10 cellular contexts compared by ENCODE assay signal in genomic region chr9:121529237-121529987, GRCh38. TPM values are rescaled to one million over a fixed set of nuclear protein-coding genes. Genes with fewer than 3 reads are reported as not detected.
DNase-seq lines count a peak whose midpoint lies in the region; ATAC-seq and TF ChIP-seq lines count a peak whose summit lies in the region.
"Had no signal": no experiment of that assay in that cellular context is flagged by ENCODE, and none has a peak within 500 bp of the region (broad histone marks: within the 10 kb centered on the region; RNA-seq: fewer than 3 reads in every experiment).

No MANE protein-coding gene starts in this region.

- H3K27me3 ChIP-seq in adrenal gland: no peaks in the 10 kb centered on the region

- TF ChIP-seq CTCF in adrenal gland (IDR thresholded peaks at IDR 0.05): no peak

- H3K36me3 ChIP-seq in adrenal gland (replicated peaks in 1 of 2): no peaks in the 10 kb centered on the region

- WGBS in adrenal gland, 4 donors: 12 to 20% (median 14%) methylated on average over 6 to 11 of the region's 11 CpGs

- H3K27ac ChIP-seq in adrenal gland: peak overlapping the region in 2 of 5 donors; percentile 41 to 59

- intact Hi-C loops in adrenal gland (cut with DNase I) (no loop called here), Right ventricle myocardium superior (cut with DNase I) (no loop called here)

- no peaks in the 10 kb centered on the region for H3K9me3 ChIP-seq in adrenal gland (replicated peaks in 1 of 3)

- no peak for TF ChIP-seq POLR2A in adrenal gland (IDR thresholded peaks at IDR 0.05)

- peak; percentile 98 for DNase-seq in EL
- DNase-seq in adrenal gland: peak; percentile 89 to 98 (median 96)
- DNase-seq in Right ventricle myocardium superior: peak; percentile 99
- peak; percentile 77 for DNase-seq in renal cortical epithelial cell (ENCODE audit: low read depth)
- no peak for DNase-seq in NCI-H1694 treated with DMSO at 0.1 percent for 48 hours (lab: John Stamatoyannopoulos, UW)
- DNase-seq in NCI-H1930 (lab: John Stamatoyannopoulos, UW): no peak
- DNase-seq in natural killer cell treated with Interleukin-12 subunit alpha and Interleukin-12 subunit beta and Interleukin-15 and Interleukin-18, amount 100 ng/mL, for 72 hours (ENCODE audit: low spot score): no peak
- DNase-seq in stimulated activated CD4-positive, alpha-beta T cell treated with anti-CD3 and anti-CD28 coated beads, Interleukin-12 subunit alpha, Interleukin-12 subunit beta, amount 100 ng/mL, for 4 hours: no peak

- no peaks in the 10 kb centered on the region for H3K36me3 Mint-ChIP-seq in natural killer cell treated with Interleukin-12 subunit alpha and Interleukin-12 subunit beta and Interleukin-15 and Interleukin-18, amount 100 ng/mL, for 72 hours

- peaks cover 9 to 10% of the 10 kb centered on the region in 2 donors for H3K27me3 Mint-ChIP-seq in natural killer cell treated with Interleukin-12 subunit alpha and Interleukin-12 subunit beta and Interleukin-15 and Interleukin-18, amount 100 ng/mL, for 72 hours

- H3K9me3 Mint-ChIP-seq in natural killer cell treated with Interleukin-12 subunit alpha and Interleukin-12 subunit beta and Interleukin-15 and Interleukin-18, amount 100 ng/mL, for 72 hours: no peaks in the 10 kb centered on the region
- H3K9me3 Mint-ChIP-seq: central memory CD8-positive, alpha-beta T cell had no signal

- H3K4me3 ChIP-seq in adrenal gland: no peak overlapping the region

- no peaks in the 10 kb centered on the region for H3K4me1 Mint-ChIP-seq in natural killer cell treated with Interleukin-12 subunit alpha and Interleukin-12 subunit beta and Interleukin-15 and Interleukin-18, amount 100 ng/mL, for 72 hours (ENCODE audit: low read depth in 2 of 2)
- H3K4me1 Mint-ChIP-seq: central memory CD8-positive, alpha-beta T cell had no signal

- H3K4me3 Mint-ChIP-seq in natural killer cell treated with Interleukin-12 subunit alpha and Interleukin-12 subunit beta and Interleukin-15 and Interleukin-18, amount 100 ng/mL, for 72 hours: no peak overlapping the region
- H3K4me3 Mint-ChIP-seq: central memory CD8-positive, alpha-beta T cell had no signal

- peak; percentile 90 for ATAC-seq in Right ventricle myocardium superior (ENCODE audit: poor library complexity)
- ATAC-seq in natural killer cell treated with Interleukin-12 subunit alpha and Interleukin-12 subunit beta and Interleukin-15 and Interleukin-18, amount 100 ng/mL, for 72 hours: no peak

- no peak overlapping the region for H3K27ac Mint-ChIP-seq in natural killer cell treated with Interleukin-12 subunit alpha and Interleukin-12 subunit beta and Interleukin-15 and Interleukin-18, amount 100 ng/mL, for 72 hours

- H3K4me1 ChIP-seq in adrenal gland (replicated peaks in 1 of 2): peaks cover 8 to 9% of the 10 kb centered on the region in 2 donors

RNA-seq across cellular contexts. Expression of gene GGTA1, which starts 29.8 kb away (rescaled TPM):
- 10 to 100 TPM in 4 of 8 donors, 1 to 10 TPM in 4; 1.5 to 34.1 (median 10.9) TPM for total RNA-seq in adrenal gland
- polyA plus RNA-seq in adrenal gland: 1 to 10 TPM; 5.3 to 6.2 (median 6.1) TPM
- total RNA-seq in Right ventricle myocardium superior: 31.3 TPM
- not detected in 2 replicates for total RNA-seq in renal cortical epithelial cell
- not detected for total RNA-seq in natural killer cell treated with Interleukin-12 subunit alpha and Interleukin-12 subunit beta and Interleukin-15 and Interleukin-18, amount 100 ng/mL, for 72 hours
- total RNA-seq: NCI-H460 had no signal

Comparison
In these comparisons a context has a peak if more than half of its experiments do, and no peak if none do; other contexts are left out.
1. DNase-seq: peak in EL (single experiment), adrenal gland (7 of 7), Right ventricle myocardium superior (single experiment) and renal cortical epithelial cell (single experiment); none in NCI-H1694 treated with DMSO at 0.1 percent for 48 hours (single experiment), NCI-H1930 (0 of 2), natural killer cell treated with Interleukin-12 subunit alpha and Interleukin-12 subunit beta and Interleukin-15 and Interleukin-18, amount 100 ng/mL, for 72 hours (single experiment) and stimulated activated CD4-positive, alpha-beta T cell treated with anti-CD3 and anti-CD28 coated beads, Interleukin-12 subunit alpha, Interleukin-12 subunit beta, amount 100 ng/mL, for 4 hours (single experiment).